Comparison of ENCODE assay signal across 21 cellular contexts in genomic region chr21:42706765-42707164, GRCh38. TPM values are rescaled to one million over a fixed set of nuclear protein-coding genes. Genes with fewer than 3 reads are reported as not detected.
DNase-seq lines count a peak whose midpoint lies in the region; ATAC-seq, FAIRE-seq and TF ChIP-seq lines count a peak whose summit lies in the region.
"Had no signal": no experiment of that assay in that cellular context is flagged by ENCODE, and none has a peak within 500 bp of the region (broad histone marks: within the 10 kb centered on the region; RNA-seq: fewer than 3 reads in every experiment).

No MANE protein-coding gene starts in this region.

- H2AFZ ChIP-seq in K562 (ENCODE audit: low read depth, low read length), result no peak overlapping the region
- H2AFZ ChIP-seq: GM23248 had no signal

- POLR2A ChIA-PET in K562 (lab: Yijun Ruan, JAX) (interaction anchor here (0.6 kb wide), 1 partner anchor 345 kb away, joined by 4 read pairs; no protein-coding TSS in a partner anchor), Caco-2 (lab: Charles Lee) (no interaction called here)

- 0% methylated on average over 13 of the region's 13 CpGs for WGBS in K562 (ENCODE audit: insufficient coverage, low coverage, missing lambda C conversion rate)
- WGBS in sigmoid colon, 2 donors, result 93% methylated on average over 13 of the region's 13 CpGs
- WGBS in esophagus muscularis mucosa, result 91% methylated on average over 13 of the region's 13 CpGs

- BruUV-seq in K562 (replicated peaks; lab: Mats Ljungman, UMichigan) (no TSS peak), Caco-2 (replicated peaks; lab: Mats Ljungman, UMichigan) (no TSS peak)

- H3K4me3 Mint-ChIP-seq in Caco-2 (ENCODE audit: unreplicated experiment), result no peak overlapping the region
- H3K4me3 Mint-ChIP-seq: B cell; CD4-positive, CD25-positive, alpha-beta regulatory T cell; CD8-positive, alpha-beta T cell had no signal

- H3K36me3 ChIP-seq in H7 (replicated peaks; ENCODE audit: control insufficient read depth, insufficient read depth, low read length), result peaks cover 1% of the 10 kb centered on the region; the same call in 1 of the 2 replicates
- H3K36me3 ChIP-seq in K562 (ENCODE audit: control insufficient read depth, insufficient read depth, low read length), result no peaks in the 10 kb centered on the region
- peaks cover 0 to 12% (median 0%) of the 10 kb centered on the region in 4 donors for H3K36me3 ChIP-seq in sigmoid colon
- H3K36me3 ChIP-seq in Caco-2 (ENCODE audit: control insufficient read depth, insufficient read depth, low read length), result no peaks in the 10 kb centered on the region
- H3K36me3 ChIP-seq in esophagus muscularis mucosa, result peaks cover 0 to 25% (median 11%) of the 10 kb centered on the region in 4 donors
- H3K36me3 ChIP-seq: BLaER1 had no signal

- CTCF ChIA-PET in K562 (lab: Yijun Ruan, JAX; ENCODE audit: low intra/inter-chr PET ratio), result no interaction called here
- CTCF ChIA-PET in Caco-2 (lab: Charles Lee), result no interaction called here

- H3K27me3 Mint-ChIP-seq in Caco-2 (ENCODE audit: insufficient read depth, unreplicated experiment), result no peaks in the 10 kb centered on the region
- H3K27me3 Mint-ChIP-seq: CD4-positive, CD25-positive, alpha-beta regulatory T cell had no signal

- H3K79me2 ChIP-seq in K562 (ENCODE audit: control insufficient read depth, insufficient read depth, low read length), result no peaks in the 10 kb centered on the region

- FAIRE-seq in K562 (lab: Jason Lieb, UNC), result no peak
- FAIRE-seq: G401.6, GM12892, GM19239, H54 had no signal

- in situ Hi-C loops in K562 (cut with MboI), result no loop called here

- H3K4me2 ChIP-seq in K562 (ENCODE audit: insufficient read depth, low read length), result no peak overlapping the region
- H3K4me2 ChIP-seq: BLaER1 had no signal

- H3K9me1 ChIP-seq in K562 (ENCODE audit: control insufficient read depth, insufficient read depth, low read length), result no peaks in the 10 kb centered on the region

- TF ChIP-seq EP300 in K562 (IDR thresholded peaks at IDR 0.05; ENCODE audit: low read length), result no peak
- TF ChIP-seq EP300 in sigmoid colon (IDR thresholded peaks at IDR 0.05), result no peak
- TF ChIP-seq EP300 in esophagus muscularis mucosa (IDR thresholded peaks at IDR 0.05), result no peak

- H3K9ac ChIP-seq in K562 (ENCODE audit: insufficient read depth in 1 of 2, low read depth in 2 of 2, low read length in 2 of 2), result no peak overlapping the region
- H3K9ac ChIP-seq: BLaER1, GM23248 had no signal

- TF ChIP-seq POLR2A in K562 (conservative IDR thresholded peaks at IDR 0.05) (no peak), sigmoid colon (IDR thresholded peaks at IDR 0.05) (no peak), esophagus muscularis mucosa (IDR thresholded peaks at IDR 0.05; ENCODE audit: low read depth) (no peak)

- H3K4me1 ChIP-seq in K562 (replicated peaks in 1 of 2; ENCODE audit: control insufficient read depth in 2 of 2, insufficient read depth in 2 of 2, low read length in 2 of 2) (no peaks in the 10 kb centered on the region), sigmoid colon (peaks cover 0 to 12% (median 6%) of the 10 kb centered on the region in 4 donors), Caco-2 (no peaks in the 10 kb centered on the region), esophagus muscularis mucosa (no peaks in the 10 kb centered on the region)

- DNase-seq in H7 (peak; percentile 20), K562 (ENCODE audit: extremely low read depth in 1 of 4, low spot score in 3 of 4) (no peak), iPS-NIHi11 (ENCODE audit: low spot score) (peak; percentile 3), sigmoid colon (peak; percentile 40), Caco-2 (no peak), esophagus muscularis mucosa (ENCODE audit: extremely low spot score) (no peak)
- DNase-seq: CD4-positive, CD25-positive, alpha-beta regulatory T cell; CD8-positive, alpha-beta T cell; DMS153; DND-41; GM23248; HCEC 1CT had no signal

- H4K20me1 ChIP-seq in K562 (replicated peaks; ENCODE audit: control insufficient read depth, insufficient read depth, low read length), result no peaks in the 10 kb centered on the region
- H4K20me1 ChIP-seq: BLaER1 had no signal

- no peak for TF ChIP-seq CTCF in K562 (IDR thresholded peaks at IDR 0.05 in 2 of 3, conservative IDR thresholded peaks at IDR 0.05 in 1 of 3; ENCODE audit: insufficient read depth in 2 of 3, low read depth in 1 of 3, low read length in 3 of 3)
- TF ChIP-seq CTCF in sigmoid colon (IDR thresholded peaks at IDR 0.05), result no peak
- TF ChIP-seq CTCF in Caco-2 (IDR thresholded peaks at IDR 0.05; ENCODE audit: insufficient read depth in 1 of 2, low read depth in 1 of 2, low read length in 1 of 2, severe bottlenecking in 1 of 2, unreplicated experiment in 1 of 2), result no peak
- no peak for TF ChIP-seq CTCF in esophagus muscularis mucosa (IDR thresholded peaks at IDR 0.05)

- H3K4me3 ChIP-seq in H7 (ENCODE audit: insufficient read depth, low read depth, low read length), result no peak overlapping the region
- no peak overlapping the region for H3K4me3 ChIP-seq in K562
- H3K4me3 ChIP-seq in sigmoid colon, result no peak overlapping the region
- no peak overlapping the region for H3K4me3 ChIP-seq in Caco-2 (ENCODE audit: low read depth, low read length)
- H3K4me3 ChIP-seq in esophagus muscularis mucosa, result no peak overlapping the region
- H3K4me3 ChIP-seq: BLaER1, GM23248 had no signal

- H3K4me1 Mint-ChIP-seq in Caco-2 (ENCODE audit: low read depth, unreplicated experiment), result no peaks in the 10 kb centered on the region
- H3K4me1 Mint-ChIP-seq: B cell had no signal

- H3K9me3 Mint-ChIP-seq in Caco-2 (ENCODE audit: unreplicated experiment), result peaks cover 10% of the 10 kb centered on the region
- H3K9me3 Mint-ChIP-seq: CD8-positive, alpha-beta T cell had no signal

- no peak for ATAC-seq in K562
- ATAC-seq in GM18858 (IDR thresholded peaks at IDR 0.05; ENCODE audit: unreplicated experiment), result no peak
- ATAC-seq: CD8-positive, alpha-beta T cell had no signal

- no peak overlapping the region for H3K27ac Mint-ChIP-seq in Caco-2 (ENCODE audit: unreplicated experiment)
- H3K27ac Mint-ChIP-seq: B cell; CD8-positive, alpha-beta T cell had no signal

- no peak for TF ChIP-seq RAD21 in K562 (CRISPR knock-in tag; conservative IDR thresholded peaks at IDR 0.05 in 1 of 2, IDR thresholded peaks at IDR 0.05 in 1 of 2)

- intact Hi-C loops in K562 (cut with micrococcal nuclease), result loop anchor here (10.0 kb wide), 1 partner anchor 68 kb away; no protein-coding TSS in a partner anchor
- intact Hi-C loops in sigmoid colon (cut with DNase I), result no loop called here
- intact Hi-C loops in Caco-2 (cut with micrococcal nuclease; ENCODE audit: unreplicated experiment), result no loop called here
- intact Hi-C loops in esophagus muscularis mucosa (cut with DNase I), result no loop called here

- no peaks in the 10 kb centered on the region for H3K9me3 ChIP-seq in K562 (replicated peaks; ENCODE audit: control insufficient read depth, insufficient read depth, low read depth, low read length)
- no peaks in the 10 kb centered on the region for H3K9me3 ChIP-seq in sigmoid colon
- no peaks in the 10 kb centered on the region for H3K9me3 ChIP-seq in Caco-2
- no peaks in the 10 kb centered on the region for H3K9me3 ChIP-seq in esophagus muscularis mucosa

- H3K27ac ChIP-seq in K562 (ENCODE audit: extremely low read depth, low read depth, low read length) (no peak overlapping the region), sigmoid colon (peak overlapping the region in 1 of 4 donors; percentile 73), esophagus muscularis mucosa (replicated peaks in 1 of 4) (no peak overlapping the region)
- H3K27ac ChIP-seq: BLaER1, C4-2B, GM23248 had no signal

- peaks cover 9% of the 10 kb centered on the region for H3K36me3 Mint-ChIP-seq in Caco-2 (ENCODE audit: insufficient read depth, unreplicated experiment)

- H3K27me3 ChIP-seq in H7 (ENCODE audit: control insufficient read depth, insufficient read depth, low read length), result no peaks in the 10 kb centered on the region
- peaks cover 51 to 57% of the 10 kb centered on the region in 2 experiments for H3K27me3 ChIP-seq in K562 (ENCODE audit: control insufficient read depth in 2 of 2, insufficient read depth in 2 of 2, low read length in 2 of 2)
- H3K27me3 ChIP-seq in sigmoid colon, result no peaks in the 10 kb centered on the region
- no peaks in the 10 kb centered on the region for H3K27me3 ChIP-seq in Caco-2 (replicated peaks; ENCODE audit: control insufficient read depth, insufficient read depth, low read length)
- H3K27me3 ChIP-seq in esophagus muscularis mucosa, result no peaks in the 10 kb centered on the region
- H3K27me3 ChIP-seq: BLaER1 had no signal

RNA-seq across cellular contexts. Expression of gene PDE9A, which starts 53.3 kb away (rescaled TPM):
- 24.2 and 37.9 TPM in 2 replicates for total RNA-seq in H7 (2014; rRNA removed; shearing (Covaris generic))
- 0.12 and 0.63 TPM in 2 replicates for total RNA-seq in K562 (2011; cell fraction: chromatin; rRNA removed; ENCODE audit: low replicate concordance)
- 0.92 TPM in 1 of 2 replicates, not detected in the other for total RNA-seq in K562 (2011; cell fraction: nucleolus; rRNA removed)
- total RNA-seq in K562 (2011; cell fraction: nucleoplasm; rRNA removed), result not detected in 2 replicates
- total RNA-seq in K562 (2014; rRNA removed) (not detected in 2 replicates), K562 (2014; rRNA removed; fragmentation: Illumina TruSeq; extraction: Trizol) (not detected in 2 replicates), K562 (2015; rRNA removed; fragmentation: Illumina TruSeq; extraction: Trizol) (not detected in 2 replicates), K562 (2021) (0.27 TPM in 1 of 2 replicates, not detected in the other), sigmoid colon (100 to 1,000 TPM in 1 of 4 donors, 10 to 100 TPM in 3; 71.6 to 102 (median 83.2) TPM), Caco-2 (2022) (9.7 and 10.5 TPM in 2 replicates), esophagus muscularis mucosa (10 to 100 TPM; 29.2 to 68.4 (median 40.4) TPM)
- polyA plus RNA-seq in K562 (2011; rRNA removed) (0.07 TPM in 1 of 2 replicates, not detected in the other), K562 (2014; fragmentation: Illumina TruSeq; extraction: Trizol) (not detected in 2 replicates), K562 (2014; fragmentation: Nextera tagmentation; extraction: Ambion mirVana) (not detected), K562 (2014; rRNA removed) (not detected in 2 replicates), sigmoid colon (100 to 1,000 TPM; 103 to 433 (median 184) TPM)
- 0.13 TPM in 1 of 2 replicates, not detected in the other for polyA plus RNA-seq in K562 (2011; cell fraction: cytosol; rRNA removed)
- polyA plus RNA-seq in K562 (2011; cell fraction: nucleus; rRNA removed), result 0.15 TPM in 1 of 2 replicates, not detected in the other
- not detected in 2 replicates for polyA plus RNA-seq in K562 (2012)
- not detected in 2 replicates for polyA minus RNA-seq in K562 (2011; rRNA and poly(A)+ RNA removed)
- polyA minus RNA-seq in K562 (2011; cell fraction: cytosol; rRNA and poly(A)+ RNA removed), result not detected in 2 replicates
- not detected in 2 replicates for polyA minus RNA-seq in K562 (2011; cell fraction: nucleus; rRNA and poly(A)+ RNA removed)
- total RNA-seq: A172, GM23248 had no signal
- polyA plus RNA-seq: GM23248 had no signal

Comparison
In these comparisons a context has a peak if more than half of its experiments do, and no peak if none do; other contexts are left out.
1. DNase-seq: peak in H7 (single experiment), iPS-NIHi11 (single experiment) and sigmoid colon (single experiment); none in K562 (0 of 4), Caco-2 (0 of 2) and esophagus muscularis mucosa (single experiment).